ENCODE assay signal across 24 cellular contexts in the genomic region with DNA sequence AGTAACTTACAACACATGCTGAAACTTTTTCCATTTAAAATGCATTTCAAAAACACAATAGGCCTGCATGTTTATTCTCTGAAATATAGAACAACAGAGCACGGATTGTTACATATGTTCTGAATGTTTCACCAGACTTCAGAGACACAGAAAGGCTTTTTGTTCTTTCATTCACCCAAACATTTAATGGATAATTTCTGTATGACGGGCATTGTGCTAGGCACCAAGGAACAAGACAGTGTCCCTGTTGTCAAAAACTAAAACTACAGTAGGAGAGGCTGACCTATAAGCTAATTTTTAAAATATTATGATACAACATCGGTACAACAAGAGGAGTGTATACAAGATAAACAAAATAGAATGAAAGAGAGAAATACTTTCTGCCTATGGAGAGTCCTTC.
"Had no signal": no experiment of that assay in that cellular context is flagged by ENCODE, and none has a peak within 500 bp of the region (broad histone marks: within the 10 kb centered on the region; RNA-seq: fewer than 3 reads in every experiment).

No MANE protein-coding gene starts in this region.

- H3K36me3 Mint-ChIP-seq: activated CD4-positive, alpha-beta memory T cell treated with anti-CD3 and anti-CD28 coated beads for 36 hours; T-cell had no signal

- H3K9me3 ChIP-seq: Peyer's patch had no signal

- H3K4me1 ChIP-seq: Peyer's patch had no signal

- H3K27ac ChIP-seq: brain microvascular endothelial cell, cardiac muscle cell, Peyer's patch, SK-N-MC, VCaP had no signal

- H3K27me3 ChIP-seq: brain microvascular endothelial cell, cardiac muscle cell, Peyer's patch had no signal

- H3K4me3 Mint-ChIP-seq: activated CD4-positive, alpha-beta memory T cell treated with anti-CD3 and anti-CD28 coated beads for 36 hours; activated CD4-positive, alpha-beta T cell treated with anti-CD3 and anti-CD28 coated beads, Interleukin-2, amount 10 ng/mL, durations not matched to agents 7 days and 5 days; activated naive CD8-positive, alpha-beta T cell treated with anti-CD3 and anti-CD28 coated beads for 36 hours; activated T-cell treated with anti-CD3 and anti-CD28 coated beads, Interleukin-2, amount 50 U/mL, for 4 hours; T-cell had no signal

- DNase-seq: activated CD4-positive, alpha-beta memory T cell treated with anti-CD3 and anti-CD28 coated beads for 36 hours; activated CD4-positive, alpha-beta T cell treated with anti-CD3 and anti-CD28 coated beads, Interleukin-2, amount 10 ng/mL, durations not matched to agents 7 days and 5 days; activated CD4-positive, CD25-positive, alpha-beta regulatory T cell; activated CD8-positive, alpha-beta memory T cell treated with anti-CD3 and anti-CD28 coated beads for 24 hours; activated effector memory CD4-positive, alpha-beta T cell treated with anti-CD3 and anti-CD28 coated beads, Interleukin-2, amount 50 U/mL, for 16 hours; activated naive CD4-positive, alpha-beta T cell treated with Interleukin-2 at 50 U/mL for 16 hours; activated naive CD8-positive, alpha-beta T cell treated with anti-CD3 and anti-CD28 coated beads for 36 hours; activated T-cell treated with anti-CD3 and anti-CD28 coated beads, Interleukin-2, amount 50 U/mL, for 4 hours; brain microvascular endothelial cell; Kasumi-1; NCI-H1105 treated with DMSO at 0.1 percent for 48 hours; NCI-H1436 treated with DMSO at 0.1 percent for 48 hours; NCI-H187; NCI-H2081; NCI-H446; NCI-H524; Peyer's patch; SIG-M5; T-cell; T-helper 2 cell had no signal

- H3K36me3 ChIP-seq: brain microvascular endothelial cell, cardiac muscle cell, Peyer's patch had no signal

- ATAC-seq: activated T-cell treated with anti-CD3 and anti-CD28 coated beads, Interleukin-2, amount 50 U/mL, for 4 hours; K562; T-cell had no signal

- H3K27ac Mint-ChIP-seq: activated CD4-positive, alpha-beta memory T cell treated with anti-CD3 and anti-CD28 coated beads for 36 hours; activated CD4-positive, alpha-beta T cell treated with anti-CD3 and anti-CD28 coated beads, Interleukin-2, amount 10 ng/mL, durations not matched to agents 7 days and 5 days; activated naive CD8-positive, alpha-beta T cell treated with anti-CD3 and anti-CD28 coated beads for 36 hours; T-cell had no signal

- H3K9me3 Mint-ChIP-seq: activated CD4-positive, alpha-beta memory T cell treated with anti-CD3 and anti-CD28 coated beads for 36 hours; activated CD4-positive, alpha-beta T cell treated with anti-CD3 and anti-CD28 coated beads, Interleukin-2, amount 10 ng/mL, durations not matched to agents 7 days and 5 days; activated naive CD8-positive, alpha-beta T cell treated with anti-CD3 and anti-CD28 coated beads for 36 hours; T-cell had no signal

- H3K4me3 ChIP-seq: cardiac muscle cell, K562, Peyer's patch, SK-N-MC had no signal

- H3K4me1 Mint-ChIP-seq: activated CD4-positive, alpha-beta T cell treated with anti-CD3 and anti-CD28 coated beads, Interleukin-2, amount 10 ng/mL, durations not matched to agents 7 days and 5 days; activated naive CD8-positive, alpha-beta T cell treated with anti-CD3 and anti-CD28 coated beads for 36 hours had no signal
